33 cellular contexts compared by ENCODE assay signal in the genomic region with DNA sequence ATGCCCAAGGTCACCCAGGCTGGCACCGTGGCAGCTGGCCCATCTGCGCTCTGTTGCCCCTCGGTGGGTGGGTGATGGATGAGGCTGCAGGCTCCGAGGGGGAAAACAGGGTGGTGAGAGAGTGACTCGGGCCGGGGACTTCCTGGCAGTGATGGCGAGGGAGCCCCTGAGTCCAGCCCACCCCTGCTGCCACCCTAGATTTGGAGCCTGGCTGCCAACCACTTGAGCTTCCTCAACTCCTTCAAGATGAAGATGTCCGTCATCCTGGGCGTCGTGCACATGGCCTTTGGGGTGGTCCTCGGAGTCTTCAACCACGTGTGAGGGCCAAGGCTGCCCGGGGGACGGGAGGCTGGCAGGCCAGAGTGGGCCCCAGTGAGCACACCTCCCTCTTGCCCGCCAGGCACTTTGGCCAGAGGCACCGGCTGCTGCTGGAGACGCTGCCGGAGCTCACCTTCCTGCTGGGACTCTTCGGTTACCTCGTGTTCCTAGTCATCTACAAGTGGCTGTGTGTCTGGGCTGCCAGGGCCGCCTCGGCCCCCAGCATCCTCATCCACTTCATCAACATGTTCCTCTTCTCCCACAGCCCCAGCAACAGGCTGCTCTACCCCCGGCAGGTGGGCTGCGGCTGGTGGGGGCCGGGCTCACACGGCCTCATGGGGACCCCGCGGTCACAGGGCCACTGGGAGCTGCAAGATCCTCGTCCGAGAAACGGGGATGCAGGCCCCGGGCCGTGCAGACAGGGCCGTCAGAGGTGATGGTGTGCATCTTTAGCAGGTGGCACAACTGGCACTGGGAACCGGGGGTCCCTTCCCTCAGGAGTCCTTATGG. TPM values are rescaled to one million over a fixed set of nuclear protein-coding genes. Genes with fewer than 3 reads are reported as not detected.
DNase-seq lines count a peak whose midpoint lies in the region; ATAC-seq, FAIRE-seq and TF ChIP-seq lines count a peak whose summit lies in the region.
"Had no signal": no experiment of that assay in that cellular context is flagged by ENCODE, and none has a peak within 500 bp of the region (broad histone marks: within the 10 kb centered on the region; RNA-seq: fewer than 3 reads in every experiment).

No MANE protein-coding gene starts in this region.

- peaks cover 37 to 55% of the 10 kb centered on the region in 2 donors for H3K36me3 Mint-ChIP-seq in stimulated activated naive B cell treated with anti-CD40 and anti-IgM and Interleukin-4, amounts not matched to agents 10 μg/mL and 1 μg/mL and 100 μg/mL, for 72 hours
- H3K36me3 Mint-ChIP-seq: activated naive CD4-positive, alpha-beta T cell treated with anti-CD3 and anti-CD28 coated beads, Interleukin-2, amount 50 U/mL, for 72 hours had no signal

- peaks cover 0 to 12% of the 10 kb centered on the region in 2 experiments for H4K20me1 ChIP-seq in H1 (replicated peaks in 1 of 2; ENCODE audit: control insufficient read depth in 1 of 2, insufficient read depth in 2 of 2, low read length in 2 of 2)

- H4K91ac ChIP-seq in H1 (replicated peaks; ENCODE audit: insufficient read length, low read length), result no peak overlapping the region

- no peak overlapping the region for H3K27ac ChIP-seq in H1 (ENCODE audit: low read depth, low read length)
- H3K27ac ChIP-seq: breast epithelium, ovary, Peyer's patch, tibial nerve had no signal

- H2BK5ac ChIP-seq in H1 (ENCODE audit: low read depth, low read length), result no peak overlapping the region

- peak overlapping the region; percentile 59 for H3K27ac Mint-ChIP-seq in stimulated activated naive B cell treated with anti-CD40 and anti-IgM and Interleukin-4, amounts not matched to agents 10 μg/mL and 1 μg/mL and 100 μg/mL, for 72 hours
- H3K27ac Mint-ChIP-seq: activated CD4-positive, alpha-beta memory T cell treated with anti-CD3 and anti-CD28 coated beads for 36 hours; memory B cell; nephron progenitor cell; T-helper 2 cell treated with Interferon-gamma antibody and Interleukin-4, amounts not matched to agents 5 μg/mL and 100 μg/mL, for 36 hours had no signal

- no peak overlapping the region for H2BK120ac ChIP-seq in H1 (replicated peaks; ENCODE audit: low read depth, low read length)

- no peak for TF ChIP-seq EP300 in H1 (IDR thresholded peaks at IDR 0.05; ENCODE audit: borderline replicate concordance in 1 of 2, low read depth in 2 of 2, low read length in 2 of 2)

- no peaks in the 10 kb centered on the region for H3K79me2 ChIP-seq in H1 (ENCODE audit: control insufficient read depth in 1 of 2, insufficient read depth in 2 of 2, low read length in 2 of 2)

- no peak overlapping the region for H3K4me2 ChIP-seq in H1 (ENCODE audit: insufficient read depth in 1 of 2, low read depth in 2 of 2, low read length in 2 of 2)

- no peaks in the 10 kb centered on the region for H3K27me3 ChIP-seq in H1 (replicated peaks in 1 of 4; ENCODE audit: control insufficient read depth in 3 of 4, extremely low read depth in 1 of 4, insufficient read depth in 3 of 4, low read length in 3 of 4)
- H3K27me3 ChIP-seq: breast epithelium, ovary, Peyer's patch, tibial nerve had no signal

- no peak overlapping the region for H2BK20ac ChIP-seq in H1 (ENCODE audit: low read length)

- no peaks in the 10 kb centered on the region for H3K27me3 Mint-ChIP-seq in stimulated activated naive B cell treated with anti-CD40 and anti-IgM and Interleukin-4, amounts not matched to agents 10 μg/mL and 1 μg/mL and 100 μg/mL, for 72 hours
- H3K27me3 Mint-ChIP-seq: activated CD4-positive, alpha-beta memory T cell treated with anti-CD3 and anti-CD28 coated beads for 36 hours; memory B cell had no signal

- H3K4ac ChIP-seq in H1 (replicated peaks; ENCODE audit: insufficient read length, low read depth, low read length), result no peak overlapping the region

- H3K4me1 ChIP-seq in H1 (replicated peaks in 1 of 4; ENCODE audit: control insufficient read depth in 3 of 4, insufficient read depth in 4 of 4, low read length in 3 of 4), result peaks cover 0 to 12% (median 6%) of the 10 kb centered on the region in 4 experiments; a peak in 5 of 7 replicates
- H3K4me1 ChIP-seq: breast epithelium, Peyer's patch had no signal

- no peak overlapping the region for H3K56ac ChIP-seq in H1 (replicated peaks; ENCODE audit: insufficient read length, low read depth, low read length)

- H2AK5ac ChIP-seq in H1 (ENCODE audit: low read depth, low read length), result no peak overlapping the region

- H2BK12ac ChIP-seq in H1 (ENCODE audit: low read depth, low read length), result no peak overlapping the region

- TF ChIP-seq RAD21 in H1 (IDR thresholded peaks at IDR 0.05 in 1 of 2, conservative IDR thresholded peaks at IDR 0.05 in 1 of 2; ENCODE audit: low read depth in 2 of 2, low read length in 2 of 2), result no peak

- H4K5ac ChIP-seq in H1 (ENCODE audit: insufficient read length, low read depth, low read length), result no peak overlapping the region

- H3K9me3 ChIP-seq in H1 (ENCODE audit: insufficient read depth in 2 of 2, low read depth in 1 of 2, low read length in 1 of 2), result no peaks in the 10 kb centered on the region
- H3K9me3 ChIP-seq: breast epithelium, ovary, Peyer's patch, tibial nerve had no signal

- H3K14ac ChIP-seq in H1 (ENCODE audit: insufficient read length), result no peak overlapping the region

- DNase-seq in activated effector memory CD4-positive, alpha-beta T cell treated with anti-CD3 and anti-CD28 coated beads, Interleukin-2, amount 50 U/mL, for 16 hours, result peak; percentile 56
- no peak for DNase-seq in activated effector memory CD4-positive, alpha-beta T cell treated with Interleukin-2 at 50 U/mL for 16 hours
- peak; percentile 42 for DNase-seq in HuH-7.5 (ENCODE audit: low spot score)
- DNase-seq in H1 (ENCODE audit: low read depth in 1 of 2, low spot score in 2 of 2), result no peak
- no peak for DNase-seq in stimulated activated naive B cell treated with anti-CD40 and anti-IgM and Interleukin-4, amounts not matched to agents 10 μg/mL and 1 μg/mL and 100 μg/mL, for 72 hours
- no peak for DNase-seq in effector CD4-positive, alpha-beta T cell
- DNase-seq in GDM1 (lab: John Stamatoyannopoulos, UW), result no peak
- no peak for DNase-seq in DMS79 (lab: John Stamatoyannopoulos, UW)
- DNase-seq: activated CD4-positive, alpha-beta memory T cell treated with anti-CD3 and anti-CD28 coated beads for 36 hours; activated CD4-positive, CD25-positive, alpha-beta regulatory T cell treated with anti-CD3 and anti-CD28 coated beads, Interleukin-2, amount 50 U/mL, for 72 hours; activated CD8-positive, alpha-beta memory T cell treated with anti-CD3 and anti-CD28 coated beads, Interleukin-2, amount 50 U/mL, for 4 hours; Calu3; effector memory CD4-positive, alpha-beta T cell; IMR-90; left colon; NCI-H1694; NCI-H446 treated with DMSO at 0.1 percent for 48 hours; NCI-H774; nephron progenitor cell; Peyer's patch; retina; SIG-M5; stimulated activated CD4-positive, alpha-beta T cell treated with anti-CD3 and anti-CD28 coated beads, Interleukin-2, amount 100 ng/mL, for 48 hours had no signal

- POLR2A ChIA-PET in H1 (lab: Charles Lee; ENCODE audit: partially characterized antibody), result interaction anchor here (10.8 kb wide), 1 partner anchor 13 kb away, joined by 183 read pairs; the partner anchor contains the start of genes NDUFS8 and TCIRG1

- H2AFZ ChIP-seq in H1 (ENCODE audit: low read length), result no peak overlapping the region

- no peak overlapping the region for H3K9ac ChIP-seq in H1 (replicated peaks in 1 of 4; ENCODE audit: extremely low read depth in 1 of 4, low read depth in 3 of 4, low read length in 3 of 4)

- CTCF ChIA-PET in H1 (lab: Charles Lee; ENCODE audit: partially characterized antibody), result interaction anchor here (0.9 to 1.1 kb wide), 2 partner anchors 28 to 157 kb away, joined by 3 to 4 read pairs; no protein-coding TSS in a partner anchor

- H3K9me3 Mint-ChIP-seq in stimulated activated naive B cell treated with anti-CD40 and anti-IgM and Interleukin-4, amounts not matched to agents 10 μg/mL and 1 μg/mL and 100 μg/mL, for 72 hours, result no peaks in the 10 kb centered on the region
- H3K9me3 Mint-ChIP-seq: activated CD4-positive, alpha-beta memory T cell treated with anti-CD3 and anti-CD28 coated beads for 36 hours; activated naive CD4-positive, alpha-beta T cell treated with anti-CD3 and anti-CD28 coated beads, Interleukin-2, amount 50 U/mL, for 72 hours; memory B cell; nephron progenitor cell; T-helper 2 cell treated with Interferon-gamma antibody and Interleukin-4, amounts not matched to agents 5 μg/mL and 100 μg/mL, for 36 hours had no signal

- no peak overlapping the region for H3K18ac ChIP-seq in H1 (ENCODE audit: extremely low read depth, low read length)

- H3K23me2 ChIP-seq in H1 (ENCODE audit: low read depth, low read length), result no peaks in the 10 kb centered on the region

- H3K36me3 ChIP-seq in H1 (ENCODE audit: control insufficient read depth in 2 of 4, insufficient read depth in 4 of 4, low read length in 3 of 4), result peaks cover 0 to 6% (median 2%) of the 10 kb centered on the region in 4 experiments; a peak in 3 of 8 replicates
- H3K36me3 ChIP-seq: breast epithelium, ovary had no signal

- 87% methylated on average over 35 of the region's 35 CpGs; no CpG with 5 or more reads in 1 of the 2 experiments for WGBS in H1 (ENCODE audit: extremely low coverage in 1 of 2, insufficient coverage in 1 of 2, insufficient read length in 1 of 2, insufficient replicate concordance in 2 of 2, low coverage in 1 of 2, low lambda C conversion rate in 2 of 2, missing lambda C conversion rate in 1 of 2), 2 experiments

- H2BK15ac ChIP-seq in H1 (ENCODE audit: low read length), result no peak overlapping the region

- no peak overlapping the region for H3K23ac ChIP-seq in H1 (ENCODE audit: insufficient read length)

- no peak for TF ChIP-seq CTCF in H1 (IDR thresholded peaks at IDR 0.05; ENCODE audit: control extremely low read depth in 1 of 3, insufficient read depth in 1 of 3, low read depth in 1 of 3, low read length in 3 of 3)

- H3K4me3 ChIP-seq in H1 (ENCODE audit: extremely low read depth in 1 of 4, insufficient read depth in 2 of 4, low read depth in 3 of 4, low read length in 4 of 4), result no peak overlapping the region
- H3K4me3 ChIP-seq: breast epithelium, ovary, Peyer's patch, tibial nerve had no signal

- H4K8ac ChIP-seq in H1 (ENCODE audit: extremely low read depth, insufficient read depth, low read length), result peak overlapping the region; percentile 45

- peaks cover 3% of the 10 kb centered on the region; the same call in 1 of the 2 replicates for H3K79me1 ChIP-seq in H1 (ENCODE audit: low read depth, low read length)

- no peak for FAIRE-seq in H1 (lab: Jason Lieb, UNC)
- FAIRE-seq: colon, GM18507, H54 had no signal

- no peak for ATAC-seq in stimulated activated naive B cell treated with anti-CD40 and anti-IgM and Interleukin-4, amounts not matched to agents 10 μg/mL and 1 μg/mL and 100 μg/mL, for 72 hours (replicated peaks)
- ATAC-seq: activated naive CD4-positive, alpha-beta T cell treated with anti-CD3 and anti-CD28 coated beads, Interleukin-2, amount 50 U/mL, for 72 hours; left colon had no signal

- no peak for TF ChIP-seq POLR2A in H1 (IDR thresholded peaks at IDR 0.05; ENCODE audit: control extremely low read depth in 1 of 2, low read depth in 2 of 2, low read length in 2 of 2)

- H3K4me3 Mint-ChIP-seq in stimulated activated naive B cell treated with anti-CD40 and anti-IgM and Interleukin-4, amounts not matched to agents 10 μg/mL and 1 μg/mL and 100 μg/mL, for 72 hours, result no peak overlapping the region
- H3K4me3 Mint-ChIP-seq: activated CD4-positive, alpha-beta memory T cell treated with anti-CD3 and anti-CD28 coated beads for 36 hours; CD14-positive monocyte; memory B cell; nephron progenitor cell; T-helper 2 cell treated with Interferon-gamma antibody and Interleukin-4, amounts not matched to agents 5 μg/mL and 100 μg/mL, for 36 hours had no signal

- H3K4me1 Mint-ChIP-seq in stimulated activated naive B cell treated with anti-CD40 and anti-IgM and Interleukin-4, amounts not matched to agents 10 μg/mL and 1 μg/mL and 100 μg/mL, for 72 hours, result peaks cover 0 to 6% of the 10 kb centered on the region in 2 donors
- H3K4me1 Mint-ChIP-seq: CD14-positive monocyte, memory B cell had no signal

RNA-seq across cellular contexts. Expression of gene TCIRG1, which starts 10.1 kb away (rescaled TPM):
- 25.3 and 25.7 TPM in 2 replicates for total RNA-seq in H1 (2021; fragmentation: NEBNext Ultra II Directional; extraction: Animal tissue kit (Norgen Biotek cat#: 25700))
- polyA plus RNA-seq in H1 (2011; rRNA removed), result 39.6 and 50.2 TPM in 2 replicates
- 35.8 TPM for polyA plus RNA-seq in H1 (2011; cell fraction: cytosol; rRNA removed)
- polyA plus RNA-seq in H1 (2011; cell fraction: nucleus; rRNA removed), result 287 TPM
- polyA plus RNA-seq in H1 (2012, experiment 1 of 2), result 12.7 to 29.5 TPM (median 24.4 TPM) in 4 replicates
- 16.1 TPM for polyA plus RNA-seq in H1 (2012, experiment 2 of 2)
- polyA plus RNA-seq in H1 (2013, experiment 1 of 2), result 25.3 TPM
- polyA plus RNA-seq in H1 (2013, experiment 2 of 2), result 21.2 TPM
- polyA minus RNA-seq in H1 (2011; rRNA and poly(A)+ RNA removed), result 10.0 and 11.3 TPM in 2 replicates
- 15.0 TPM for polyA minus RNA-seq in H1 (2011; cell fraction: cytosol; rRNA and poly(A)+ RNA removed)
- polyA minus RNA-seq in H1 (2011; cell fraction: nucleus; rRNA and poly(A)+ RNA removed), result 43.9 TPM

RNA-seq across cellular contexts. Expression of gene NDUFS8, which starts 18.4 kb away (rescaled TPM):
- total RNA-seq in H1 (2021; fragmentation: NEBNext Ultra II Directional; extraction: Animal tissue kit (Norgen Biotek cat#: 25700)), result 182 and 199 TPM in 2 replicates
- 291 and 406 TPM in 2 replicates for polyA plus RNA-seq in H1 (2011; rRNA removed)
- 222 TPM for polyA plus RNA-seq in H1 (2011; cell fraction: cytosol; rRNA removed)
- 253 TPM for polyA plus RNA-seq in H1 (2011; cell fraction: nucleus; rRNA removed)
- 92.1 to 255 TPM (median 248 TPM) in 4 replicates for polyA plus RNA-seq in H1 (2012, experiment 1 of 2)
- polyA plus RNA-seq in H1 (2012, experiment 2 of 2), result 348 TPM
- polyA plus RNA-seq in H1 (2013, experiment 1 of 2), result 130 TPM
- polyA plus RNA-seq in H1 (2013, experiment 2 of 2), result 128 TPM
- 69.8 and 77.8 TPM in 2 replicates for polyA minus RNA-seq in H1 (2011; rRNA and poly(A)+ RNA removed)
- polyA minus RNA-seq in H1 (2011; cell fraction: cytosol; rRNA and poly(A)+ RNA removed), result 133 TPM
- polyA minus RNA-seq in H1 (2011; cell fraction: nucleus; rRNA and poly(A)+ RNA removed), result 92.8 TPM

RNA-seq across cellular contexts. Expression of gene ALDH3B1, which starts 38.8 kb away (rescaled TPM):
- total RNA-seq in H1 (2021; fragmentation: NEBNext Ultra II Directional; extraction: Animal tissue kit (Norgen Biotek cat#: 25700)), result 0.27 and 0.32 TPM in 2 replicates
- polyA plus RNA-seq in H1 (2011; rRNA removed), result 0.47 TPM in 2 replicates
- 0.50 TPM for polyA plus RNA-seq in H1 (2011; cell fraction: cytosol; rRNA removed)
- 0.53 TPM for polyA plus RNA-seq in H1 (2011; cell fraction: nucleus; rRNA removed)
- 0.62 to 1.1 TPM (median 0.75 TPM) in 4 replicates for polyA plus RNA-seq in H1 (2012, experiment 1 of 2)
- 0.26 TPM for polyA plus RNA-seq in H1 (2012, experiment 2 of 2)
- 0.18 TPM for polyA plus RNA-seq in H1 (2013, experiment 1 of 2)
- polyA plus RNA-seq in H1 (2013, experiment 2 of 2), result 0.26 TPM
- 0.16 and 0.34 TPM in 2 replicates for polyA minus RNA-seq in H1 (2011; rRNA and poly(A)+ RNA removed)
- polyA minus RNA-seq in H1 (2011; cell fraction: cytosol; rRNA and poly(A)+ RNA removed), result 0.88 TPM
- polyA minus RNA-seq in H1 (2011; cell fraction: nucleus; rRNA and poly(A)+ RNA removed), result 0.50 TPM
- total RNA-seq: activated CD4-positive, alpha-beta memory T cell treated with anti-CD3 and anti-CD28 coated beads for 36 hours had no signal

RNA-seq across cellular contexts. Expression of gene UNC93B1, which starts 45.0 kb away (rescaled TPM):
- 18.9 and 19.2 TPM in 2 replicates for total RNA-seq in H1 (2021; fragmentation: NEBNext Ultra II Directional; extraction: Animal tissue kit (Norgen Biotek cat#: 25700))
- 34.3 and 40.8 TPM in 2 replicates for polyA plus RNA-seq in H1 (2011; rRNA removed)
- polyA plus RNA-seq in H1 (2011; cell fraction: cytosol; rRNA removed), result 24.6 TPM
- 53.5 TPM for polyA plus RNA-seq in H1 (2011; cell fraction: nucleus; rRNA removed)
- polyA plus RNA-seq in H1 (2012, experiment 1 of 2), result 8.7 to 20.4 TPM (median 17.7 TPM) in 4 replicates
- 16.4 TPM for polyA plus RNA-seq in H1 (2012, experiment 2 of 2)
- 22.0 TPM for polyA plus RNA-seq in H1 (2013, experiment 1 of 2)
- polyA plus RNA-seq in H1 (2013, experiment 2 of 2), result 22.4 TPM
- polyA minus RNA-seq in H1 (2011; rRNA and poly(A)+ RNA removed), result 20.6 and 26.5 TPM in 2 replicates
- polyA minus RNA-seq in H1 (2011; cell fraction: cytosol; rRNA and poly(A)+ RNA removed), result 14.0 TPM
- polyA minus RNA-seq in H1 (2011; cell fraction: nucleus; rRNA and poly(A)+ RNA removed), result 24.7 TPM

Comparison
In these comparisons a context has a peak if more than half of its experiments do, and no peak if none do; other contexts are left out.
1. DNase-seq: peak in activated effector memory CD4-positive, alpha-beta T cell treated with anti-CD3 and anti-CD28 coated beads, Interleukin-2, amount 50 U/mL, for 16 hours (single experiment) and HuH-7.5 (single experiment); none in activated effector memory CD4-positive, alpha-beta T cell treated with Interleukin-2 at 50 U/mL for 16 hours (single experiment), H1 (0 of 2), stimulated activated naive B cell treated with anti-CD40 and anti-IgM and Interleukin-4, amounts not matched to agents 10 μg/mL and 1 μg/mL and 100 μg/mL, for 72 hours (single experiment), effector CD4-positive, alpha-beta T cell (single experiment), GDM1 (single experiment) and DMS79 (single experiment).